ENCODE assay signal across 9 cellular contexts in the genomic region with DNA sequence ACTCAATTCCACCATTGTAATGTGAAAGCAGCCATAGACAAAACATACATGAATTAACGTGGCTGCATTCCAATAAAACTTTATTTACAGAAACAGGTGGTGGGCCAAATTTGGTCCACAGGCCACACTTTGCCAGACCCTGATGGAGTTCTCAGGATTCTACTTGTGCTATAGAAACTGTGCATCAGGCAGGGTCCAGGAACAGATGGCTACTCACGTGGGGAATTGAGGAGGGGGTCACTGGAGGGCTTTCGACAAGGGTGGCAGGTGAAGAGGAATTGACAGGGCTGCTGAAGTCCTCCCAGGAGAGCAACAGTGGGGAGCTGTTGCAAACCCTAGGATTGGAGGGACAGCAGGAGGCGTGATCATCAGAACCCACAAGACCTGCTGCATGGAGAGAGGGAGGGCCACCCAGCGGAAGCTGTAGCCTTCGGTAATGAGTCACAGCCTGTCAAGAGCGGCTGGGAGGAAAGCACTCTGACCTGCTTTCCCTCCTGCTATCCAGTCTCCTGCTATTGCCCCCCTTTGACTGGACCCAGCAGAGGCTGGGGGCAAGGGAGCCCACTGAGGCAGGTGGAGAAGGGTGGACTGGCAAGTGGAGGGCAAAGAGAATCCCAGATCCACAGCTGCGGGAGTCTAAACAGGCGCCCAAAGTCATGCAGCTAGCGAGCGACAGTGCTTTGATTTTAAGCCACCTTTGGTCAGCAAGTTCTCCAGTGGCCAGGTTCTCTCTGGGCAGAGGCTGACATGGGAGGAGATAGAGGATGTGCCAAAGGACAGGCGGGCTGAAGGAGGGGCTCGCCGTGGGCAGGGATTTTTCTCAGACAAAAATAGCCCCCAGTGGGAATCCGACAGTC.
DNase-seq lines count a peak whose midpoint lies in the region; ATAC-seq and TF ChIP-seq lines count a peak whose summit lies in the region.
"Had no signal": no experiment of that assay in that cellular context is flagged by ENCODE, and none has a peak within 500 bp of the region (broad histone marks: within the 10 kb centered on the region; RNA-seq: fewer than 3 reads in every experiment).

No MANE protein-coding gene starts in this region.

- TF ChIP-seq CTCF in choroid plexus epithelial cell (conservative IDR thresholded peaks at IDR 0.05; ENCODE audit: low read depth, low read length) = peak; percentile 40

- no peak overlapping the region for H3K4me3 ChIP-seq in choroid plexus epithelial cell (ENCODE audit: low read depth, low read length)
- H3K4me3 ChIP-seq: GM12878 had no signal

- ATAC-seq in GM18867 (IDR thresholded peaks at IDR 0.05; ENCODE audit: unreplicated experiment) (no peak), HG02623 (IDR thresholded peaks at IDR 0.05; ENCODE audit: unreplicated experiment) (no peak)
- ATAC-seq: GM12878 had no signal

- DNase-seq in ELF-1 (ENCODE audit: low read depth, low spot score) (peak; percentile 53), NCI-H446 treated with DMSO at 0.1 percent for 48 hours (lab: John Stamatoyannopoulos, UW) (peak; percentile 43), choroid plexus epithelial cell (ENCODE audit: low read depth) (peak; percentile 92), myocyte (ENCODE audit: low read depth) (peak; percentile 47), NCI-H187 (lab: John Stamatoyannopoulos, UW) (no peak)
- no peak for DNase-seq in activated CD4-positive, alpha-beta T cell treated with anti-CD3 and anti-CD28 coated beads, Interleukin-2, amount 50 U/mL, for 48 hours

Comparison
In these comparisons a context has a peak if more than half of its experiments do, and no peak if none do; other contexts are left out.
1. DNase-seq: peak in ELF-1 (single experiment), NCI-H446 treated with DMSO at 0.1 percent for 48 hours (single experiment), choroid plexus epithelial cell (single experiment) and myocyte (single experiment); none in NCI-H187 (0 of 2) and activated CD4-positive, alpha-beta T cell treated with anti-CD3 and anti-CD28 coated beads, Interleukin-2, amount 50 U/mL, for 48 hours (0 of 2).